In the genomic region with DNA sequence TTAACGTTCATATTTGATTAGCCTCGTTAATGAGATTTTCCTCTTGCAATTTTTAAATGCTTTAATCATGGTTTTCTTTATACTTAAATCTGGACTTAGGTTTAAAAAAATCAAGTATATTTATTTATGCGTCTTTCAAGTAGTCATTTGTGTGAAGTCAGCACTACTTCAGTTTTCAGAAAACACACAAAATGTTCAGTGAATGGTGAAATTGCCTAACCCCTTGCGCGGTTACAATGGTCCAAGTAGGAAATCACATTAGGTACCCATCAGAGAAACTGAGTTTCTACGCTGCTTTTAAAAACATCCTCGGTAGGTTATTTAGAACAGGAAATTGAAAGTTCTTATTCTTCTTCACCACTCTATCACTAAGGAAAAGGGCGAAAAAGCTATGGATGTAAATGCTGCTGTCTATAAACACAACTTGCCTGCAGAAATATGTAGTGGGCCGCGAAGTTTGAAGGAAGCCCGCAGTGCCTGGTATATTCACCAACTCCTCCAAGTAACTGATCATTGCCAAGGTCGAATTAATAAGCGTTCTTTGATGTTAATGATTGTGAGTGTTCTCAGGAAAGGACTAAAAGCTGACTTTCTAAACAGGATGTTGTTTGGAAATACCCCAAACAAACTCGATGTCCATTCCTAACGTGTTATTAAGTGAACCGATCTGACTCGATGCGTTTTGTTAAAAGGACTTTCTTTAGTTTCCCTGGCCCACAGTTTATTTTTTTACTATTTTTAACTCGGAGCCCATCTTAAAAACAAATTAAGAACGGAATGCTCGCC, we compare ENCODE assay signal across 8 cellular contexts. TPM values are rescaled to one million over a fixed set of nuclear protein-coding genes. Genes with fewer than 3 reads are reported as not detected.
DNase-seq lines count a peak whose midpoint lies in the region; ATAC-seq and TF ChIP-seq lines count a peak whose summit lies in the region.

No MANE protein-coding gene starts in this region.

- H3K36me3 ChIP-seq in ascending aorta, result no peaks in the 10 kb centered on the region
- H3K36me3 ChIP-seq in kidney epithelial cell (ENCODE audit: control insufficient read depth, insufficient read depth, low read length), result no peaks in the 10 kb centered on the region

- peaks cover 3 to 12% of the 10 kb centered on the region in 2 donors for H3K4me1 ChIP-seq in ascending aorta

- DNase-seq in DMS53 treated with DMSO at 0.1 percent for 48 hours (lab: John Stamatoyannopoulos, UW; ENCODE audit: unreplicated experiment) (peak; percentile 58), LoVo (ENCODE audit: low spot score) (peak; percentile 20), ascending aorta (ENCODE audit: low spot score in 2 of 2) (no peak), kidney epithelial cell (ENCODE audit: low read depth) (no peak), superior temporal gyrus (ENCODE audit: extremely low spot score) (peak; percentile 72), nucleus accumbens (lab: John Stamatoyannopoulos, UW) (no peak)
- no peak for DNase-seq in stimulated activated CD4-positive, alpha-beta T cell treated with anti-CD3 and anti-CD28 coated beads, Interleukin-4, amount 100 ng/mL, for 4 hours

- peak overlapping the region; percentile 98 for H3K27ac ChIP-seq in ascending aorta

- TF ChIP-seq CTCF in ascending aorta (IDR thresholded peaks at IDR 0.05) (no peak), kidney epithelial cell (IDR thresholded peaks at IDR 0.05; ENCODE audit: insufficient read depth, low read length, poor library complexity, severe bottlenecking) (no peak)

- intact Hi-C loops in ascending aorta (cut with DNase I), result loop anchor here (2.0 to 5.0 kb wide), 3 partner anchors 42 to 551 kb away; a partner anchor contains a TSS

- no peak for ATAC-seq in GM21717 (IDR thresholded peaks at IDR 0.05; ENCODE audit: unreplicated experiment)

- no peaks in the 10 kb centered on the region for H3K9me3 ChIP-seq in ascending aorta

- H3K4me3 ChIP-seq in ascending aorta, result peak overlapping the region; percentile 69 to 76
- H3K4me3 ChIP-seq in kidney epithelial cell (ENCODE audit: low read depth, low read length), result peak overlapping the region; percentile 71

- H3K27me3 ChIP-seq in ascending aorta (no peaks in the 10 kb centered on the region), kidney epithelial cell (ENCODE audit: control insufficient read depth, insufficient read depth, low read length) (no peaks in the 10 kb centered on the region)

RNA-seq across cellular contexts. Expression of a gene that starts 1.0 kb away (rescaled TPM):
- total RNA-seq in ascending aorta, result 17.5 TPM
- 67.9 and 69.0 TPM in 2 replicates for total RNA-seq in kidney epithelial cell

Comparison
In these comparisons a context has a peak if more than half of its experiments do, and no peak if none do; other contexts are left out.
1. DNase-seq: peak in DMS53 treated with DMSO at 0.1 percent for 48 hours (single experiment), LoVo (single experiment) and superior temporal gyrus (single experiment); none in ascending aorta (0 of 2), kidney epithelial cell (single experiment), nucleus accumbens (0 of 56) and stimulated activated CD4-positive, alpha-beta T cell treated with anti-CD3 and anti-CD28 coated beads, Interleukin-4, amount 100 ng/mL, for 4 hours (0 of 2).